1 cellular context compared by ENCODE assay signal in the genomic region with DNA sequence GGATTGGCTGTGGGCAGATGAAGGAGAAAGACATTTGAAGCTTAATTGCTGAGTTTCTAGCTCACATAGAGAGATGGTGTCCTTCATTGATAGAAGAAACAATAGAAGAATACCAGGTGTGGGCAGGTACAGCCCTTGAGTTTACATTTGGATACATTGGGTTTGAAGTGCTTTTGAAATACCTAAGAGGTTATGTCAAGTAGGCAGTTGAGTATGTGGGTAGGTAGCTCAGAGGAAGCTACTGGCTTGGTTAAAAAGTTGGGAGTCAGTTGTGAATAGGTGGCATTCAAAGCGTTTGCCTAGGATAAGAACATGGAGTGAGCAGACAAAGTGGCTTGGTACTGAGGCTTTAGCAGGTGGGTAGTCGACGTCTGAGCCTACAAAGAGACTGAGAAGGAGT.
TF ChIP-seq lines count a peak whose summit lies in the region.

No MANE protein-coding gene starts in this region.

TF ChIP-seq in HepG2, 621 proteins besides CTCF, POLR2A, EP300 and RAD21:
- TF ChIP-seq CREBL2 (CRISPR knock-in tag; IDR thresholded peaks at IDR 0.05; ENCODE audit: borderline replicate concordance) (no peak), ZFY (CRISPR knock-in tag; IDR thresholded peaks at IDR 0.05) (no peak), ZNF17 (CRISPR knock-in tag; IDR thresholded peaks at IDR 0.05) (no peak), ZNF557 (CRISPR knock-in tag; IDR thresholded peaks at IDR 0.05) (peak; percentile 44; the same call in 1 of the 2 replicates), SMARCE1 (IDR thresholded peaks at IDR 0.05; ENCODE audit: borderline replicate concordance) (no peak), ETS1 (CRISPR knock-in tag; IDR thresholded peaks at IDR 0.05) (no peak), ZNF746 (CRISPR knock-in tag; IDR thresholded peaks at IDR 0.05) (no peak)
TF ChIP-seq in HepG2: peak in this region for 1.
